26 cellular contexts compared by ENCODE assay signal in genomic region chr9:75230469-75230868, GRCh38.
A peak's percentile ranks its signal among the peaks of the same experiment; 100 is the strongest.
DNase-seq lines count a peak whose midpoint lies in the region; ATAC-seq, FAIRE-seq and TF ChIP-seq lines count a peak whose summit lies in the region.
"Had no signal": no experiment of that assay in that cellular context is flagged by ENCODE, and none has a peak within 500 bp of the region (broad histone marks: within the 10 kb centered on the region; RNA-seq: fewer than 3 reads in every experiment).

No MANE protein-coding gene starts in this region.

- H3K36me3 ChIP-seq in pancreas (no peaks in the 10 kb centered on the region), transverse colon (no peaks in the 10 kb centered on the region), BE2C (no peaks in the 10 kb centered on the region)
- H3K36me3 ChIP-seq: neutrophil, SJSA1 had no signal

- H3K27me3 ChIP-seq in pancreas: no peaks in the 10 kb centered on the region
- H3K27me3 ChIP-seq in transverse colon: no peaks in the 10 kb centered on the region
- H3K27me3 ChIP-seq in BE2C: no peaks in the 10 kb centered on the region
- H3K27me3 ChIP-seq: neutrophil, SJSA1 had no signal

- ATAC-seq in pancreas (peak; percentile 10 to 28 (median 16)), HG03442 (IDR thresholded peaks at IDR 0.05; ENCODE audit: unreplicated experiment) (no peak)
- ATAC-seq: naive thymus-derived CD4-positive, alpha-beta T cell had no signal

- no peaks in the 10 kb centered on the region for H3K9me3 ChIP-seq in pancreas
- peaks cover 0 to 5% of the 10 kb centered on the region in 2 donors for H3K9me3 ChIP-seq in transverse colon
- no peaks in the 10 kb centered on the region for H3K9me3 ChIP-seq in BE2C
- H3K9me3 ChIP-seq: neutrophil, SJSA1 had no signal

- DNase-seq in DMS53 (lab: John Stamatoyannopoulos, UW) (peak; percentile 57), DMS53 treated with DMSO at 0.1 percent for 48 hours (lab: John Stamatoyannopoulos, UW; ENCODE audit: unreplicated experiment) (no peak), epithelial cell of prostate (ENCODE audit: low read depth, low spot score) (no peak), pancreas (no peak), transverse colon (no peak), BE2C (no peak), KBM-7 (no peak)
- DNase-seq: 8988T; activated CD4-positive, alpha-beta T cell treated with anti-CD3 and anti-CD28 coated beads for 48 hours; activated effector memory CD4-positive, alpha-beta T cell treated with Interleukin-2 at 50 U/mL for 16 hours; effector memory CD4-positive, alpha-beta T cell; EL; H9; midbrain; naive thymus-derived CD4-positive, alpha-beta T cell; NCI-H1417 treated with DMSO at 0.1 percent for 48 hours; stimulated activated CD4-positive, alpha-beta T cell treated with anti-CD3 and anti-CD28 coated beads, Interleukin-15, amount 100 ng/mL, for 24 hours; stimulated activated CD4-positive, alpha-beta T cell treated with anti-CD3 and anti-CD28 coated beads, Interleukin-4, amount 100 ng/mL, for 4 hours; T-helper 9 cell had no signal

- H3K27ac ChIP-seq in epithelial cell of prostate (peak overlapping the region; percentile 36), pancreas (peak overlapping the region; percentile 42 to 84 (median 58)), transverse colon (peak overlapping the region; percentile 66 to 85 (median 74))
- H3K27ac ChIP-seq: neutrophil, SJSA1 had no signal

- H3K4me1 ChIP-seq in pancreas (peaks cover 5 to 11% (median 9%) of the 10 kb centered on the region in 3 donors), transverse colon (peaks cover 9 to 45% (median 26%) of the 10 kb centered on the region in 4 donors), BE2C (no peaks in the 10 kb centered on the region)
- H3K4me1 ChIP-seq: SJSA1 had no signal

- intact Hi-C loops in pancreas (cut with DNase I): no loop called here
- intact Hi-C loops in transverse colon (cut with DNase I; ENCODE audit: low total_unique reads): no loop called here

- no peak for TF ChIP-seq CTCF in pancreas (IDR thresholded peaks at IDR 0.05)
- TF ChIP-seq CTCF in transverse colon (IDR thresholded peaks at IDR 0.05): no peak
- TF ChIP-seq CTCF in BE2C (IDR thresholded peaks at IDR 0.05; ENCODE audit: low read depth, low read length): no peak

- WGBS in pancreas, 2 donors: 16 to 26% methylated on average over 3 of the region's 3 CpGs
- 39 to 48% methylated on average over 3 of the region's 3 CpGs for WGBS in transverse colon (ENCODE audit: low coverage in 1 of 2), 2 donors

- no peak for TF ChIP-seq EP300 in transverse colon (IDR thresholded peaks at IDR 0.05; ENCODE audit: low read depth)

- no peak for FAIRE-seq in pancreas (lab: Jason Lieb, UNC)
- FAIRE-seq: colon, D721Med, keratinocyte, urothelium cell line had no signal

- TF ChIP-seq POLR2A in transverse colon (IDR thresholded peaks at IDR 0.05): no peak

- H3K4me3 ChIP-seq in pancreas (no peak overlapping the region), transverse colon (no peak overlapping the region), BE2C (ENCODE audit: low read depth, low read length) (no peak overlapping the region)
- H3K4me3 ChIP-seq: SJSA1 had no signal

- in situ Hi-C loops in transverse colon (cut with MboI; ENCODE audit: low pct_ligation_motif_present in 1 of 4, low pct_unique_long_range_greater_than_20kb in 1 of 4, low sequenced_read_pairs in 3 of 4) (loop anchor here in 1 of 4 donors (5.0 kb wide), 1 partner anchor 48 kb away; no protein-coding TSS in a partner anchor), KBM-7 (cut with MboI; ENCODE audit: low pct_unique_long_range_greater_than_20kb, low sequenced_read_pairs) (no loop called here)
